8 cellular contexts compared by ENCODE assay signal in genomic region chr17:78174870-78175642, GRCh38. TPM values are rescaled to one million over a fixed set of nuclear protein-coding genes. Genes with fewer than 3 reads are reported as not detected.
A peak's percentile ranks its signal among the peaks of the same experiment; 100 is the strongest.
DNase-seq lines count a peak whose midpoint lies in the region; ATAC-seq and TF ChIP-seq lines count a peak whose summit lies in the region.

No MANE protein-coding gene starts in this region.

- H3K4me3 ChIP-seq in coronary artery: peak overlapping the region; percentile 2
- H3K4me3 ChIP-seq in neuronal stem cell (ENCODE audit: low read length in 2 of 2): no peak overlapping the region
- H3K4me3 ChIP-seq in CD4-positive, alpha-beta memory T cell (ENCODE audit: low read length in 2 of 2): no peak overlapping the region

- H4K91ac ChIP-seq in neuronal stem cell (ENCODE audit: low read depth, low read length, poor library complexity): no peak overlapping the region

- H4K8ac ChIP-seq in neuronal stem cell (ENCODE audit: low read depth, low read length): no peak overlapping the region

- H3K4me3 Mint-ChIP-seq in Calu3 (ENCODE audit: low read depth, unreplicated experiment): no peak overlapping the region
- no peak overlapping the region for H3K4me3 Mint-ChIP-seq in CD4-positive, alpha-beta memory T cell

- no peak overlapping the region for H2AFZ ChIP-seq in neuronal stem cell (ENCODE audit: low read length)

- no peaks in the 10 kb centered on the region for H3K79me1 ChIP-seq in neuronal stem cell (ENCODE audit: low read depth, low read length)

- no peak overlapping the region for H2BK12ac ChIP-seq in neuronal stem cell (ENCODE audit: low read length)

- no peaks in the 10 kb centered on the region for H3K9me3 Mint-ChIP-seq in Calu3 (ENCODE audit: low read depth, unreplicated experiment)
- H3K9me3 Mint-ChIP-seq in CD4-positive, alpha-beta memory T cell: no peaks in the 10 kb centered on the region

- peak overlapping the region; percentile 30 for H3K18ac ChIP-seq in neuronal stem cell (ENCODE audit: low read length)

- H3K4me2 ChIP-seq in neuronal stem cell (ENCODE audit: insufficient read depth, low read length, poor library complexity, severe bottlenecking): no peak overlapping the region

- no peak overlapping the region for H3K9ac ChIP-seq in neuronal stem cell (ENCODE audit: low read depth, low read length, poor library complexity)

- H3K9me3 ChIP-seq in neuronal stem cell (replicated peaks in 1 of 2; ENCODE audit: control insufficient read depth in 2 of 2, insufficient read depth in 1 of 2, low read depth in 1 of 2, low read length in 2 of 2): peaks cover 0 to 2% of the 10 kb centered on the region in 2 donors
- no peaks in the 10 kb centered on the region for H3K9me3 ChIP-seq in CD4-positive, alpha-beta memory T cell (ENCODE audit: control insufficient read depth in 1 of 2, low read length in 2 of 2)

- H2AK5ac ChIP-seq in neuronal stem cell (ENCODE audit: low read depth, low read length): no peak overlapping the region

- WGBS in neuronal stem cell (ENCODE audit: extremely low coverage in 2 of 2, insufficient read length in 2 of 2, insufficient replicate concordance in 1 of 2), 2 donors: no CpG with 5 or more reads among the region's 28 CpGs

- intact Hi-C loops in Calu3 (cut with micrococcal nuclease; ENCODE audit: unreplicated experiment): loop anchor here (2.0 kb wide), 1 partner anchor 62 kb away; no protein-coding TSS in a partner anchor
- intact Hi-C loops in CD4-positive, alpha-beta memory T cell (cut with micrococcal nuclease): no loop called here

- no peak overlapping the region for H3K4ac ChIP-seq in neuronal stem cell (ENCODE audit: low read length)

- H3K36me3 Mint-ChIP-seq in Calu3 (ENCODE audit: insufficient read depth, unreplicated experiment): peaks cover 64% of the 10 kb centered on the region
- peaks cover 0 to 26% of the 10 kb centered on the region in 2 donors for H3K36me3 Mint-ChIP-seq in CD4-positive, alpha-beta memory T cell

- H3K4me1 Mint-ChIP-seq in Calu3 (ENCODE audit: low read depth, unreplicated experiment): peaks cover 46% of the 10 kb centered on the region
- peaks cover 23 to 64% (median 48%) of the 10 kb centered on the region in 4 donors for H3K4me1 Mint-ChIP-seq in CD4-positive, alpha-beta memory T cell

- no TSS peak for BruUV-seq in Calu3 (replicated peaks; lab: Mats Ljungman, UMichigan)

- no peak for ATAC-seq in HG03442 (IDR thresholded peaks at IDR 0.05; ENCODE audit: unreplicated experiment)

- peaks cover 39 to 72% of the 10 kb centered on the region in 2 donors for H3K36me3 ChIP-seq in neuronal stem cell (replicated peaks in 1 of 2; ENCODE audit: control insufficient read depth in 2 of 2, insufficient read depth in 2 of 2, low read length in 2 of 2)
- peaks cover 4% of the 10 kb centered on the region for H3K36me3 ChIP-seq in CD4-positive, alpha-beta memory T cell (ENCODE audit: insufficient read depth, low read length)

- no peaks in the 10 kb centered on the region for H3K27me3 ChIP-seq in neuronal stem cell (ENCODE audit: control insufficient read depth in 3 of 3, insufficient read depth in 3 of 3, low read depth in 1 of 3, low read length in 3 of 3)
- no peaks in the 10 kb centered on the region for H3K27me3 ChIP-seq in CD4-positive, alpha-beta memory T cell (ENCODE audit: insufficient read depth, low read length)

- H2BK120ac ChIP-seq in neuronal stem cell (ENCODE audit: low read depth, low read length): no peak overlapping the region

- no peak overlapping the region for H2BK5ac ChIP-seq in neuronal stem cell (ENCODE audit: low read length)

- H3K14ac ChIP-seq in neuronal stem cell (ENCODE audit: low read length): no peak overlapping the region

- H3K4me1 ChIP-seq in neuronal stem cell (ENCODE audit: control insufficient read depth in 2 of 2, insufficient read depth in 1 of 2, low read depth in 1 of 2, low read length in 2 of 2): peaks cover 0 to 3% of the 10 kb centered on the region in 2 donors
- H3K4me1 ChIP-seq in CD4-positive, alpha-beta memory T cell (ENCODE audit: insufficient read depth, low read length): peaks cover 45% of the 10 kb centered on the region

- POLR2A ChIA-PET in CD4-positive, alpha-beta memory T cell (lab: Charles Lee; ENCODE audit: partially characterized antibody): interaction anchor here (1.0 to 9.1 kb wide), 6 partner anchors 36 to 61 kb away, joined by 4 to 170 read pairs (median 6); partner anchors contain the start of gene TMC8

- no peak for TF ChIP-seq CTCF in Calu3 (IDR thresholded peaks at IDR 0.05; ENCODE audit: unreplicated experiment)
- TF ChIP-seq CTCF in coronary artery (IDR thresholded peaks at IDR 0.05): no peak

- H3K27ac ChIP-seq in coronary artery: peak overlapping the region; percentile 87
- no peak overlapping the region for H3K27ac ChIP-seq in neuronal stem cell (replicated peaks; ENCODE audit: low read length)
- H3K27ac ChIP-seq in CD4-positive, alpha-beta memory T cell (ENCODE audit: low read depth, low read length): no peak overlapping the region

- CTCF ChIA-PET in Calu3 (lab: Charles Lee): interaction anchor here (0.6 to 2.2 kb wide), 11 partner anchors 11 to 168 kb away, joined by 3 to 9 read pairs (median 3); partner anchors contain the start of gene TK1
- CTCF ChIA-PET in CD4-positive, alpha-beta memory T cell (lab: Charles Lee; ENCODE audit: partially characterized antibody): interaction anchor here (0.6 to 4.8 kb wide), 14 partner anchors 11 to 203 kb away, joined by 3 to 62 read pairs (median 4); partner anchors contain the start of genes AFMID and TK1

- H3K27ac Mint-ChIP-seq in Calu3 (ENCODE audit: unreplicated experiment): peak overlapping the region; percentile 87
- H3K27ac Mint-ChIP-seq in CD4-positive, alpha-beta memory T cell: peak overlapping the region in 1 of 7 donors; percentile 55

- DNase-seq in Calu3: no peak
- peak; percentile 86 for DNase-seq in NCI-H2029 (lab: John Stamatoyannopoulos, UW)
- DNase-seq in coronary artery (ENCODE audit: low spot score): no peak
- no peak for DNase-seq in neuronal stem cell (ENCODE audit: low spot score)
- DNase-seq in COLO829 (ENCODE audit: low spot score): no peak
- no peak for DNase-seq in NCI-H2107 (lab: John Stamatoyannopoulos, UW)
- DNase-seq in CD4-positive, alpha-beta memory T cell: no peak

- H3K27me3 Mint-ChIP-seq in Calu3 (ENCODE audit: unreplicated experiment): no peaks in the 10 kb centered on the region
- no peaks in the 10 kb centered on the region for H3K27me3 Mint-ChIP-seq in CD4-positive, alpha-beta memory T cell

- H2BK15ac ChIP-seq in neuronal stem cell (ENCODE audit: low read length): no peak overlapping the region

- peak overlapping the region; percentile 67 for H3K23ac ChIP-seq in neuronal stem cell (ENCODE audit: low read depth, low read length, poor library complexity)

RNA-seq across cellular contexts. Expression of gene SYNGR2, which starts 6.7 kb away (rescaled TPM):
- 204 and 229 TPM in 2 replicates for total RNA-seq in Calu3 (2022)
- polyA plus RNA-seq in neuronal stem cell (2013, experiment 1 of 2): 16.6 TPM
- 16.6 TPM for polyA plus RNA-seq in neuronal stem cell (2013, experiment 2 of 2)
- 10 to 100 TPM; 60.3 to 61.6 TPM for total RNA-seq in CD4-positive, alpha-beta memory T cell
- polyA plus RNA-seq in CD4-positive, alpha-beta memory T cell: 100 to 1,000 TPM; 144 to 234 TPM

RNA-seq across cellular contexts. Expression of gene TK1, which starts 11.8 kb away (rescaled TPM):
- total RNA-seq in Calu3 (2022): 89.7 and 95.3 TPM in 2 replicates
- 38.3 TPM for polyA plus RNA-seq in neuronal stem cell (2013, experiment 1 of 2)
- 37.7 TPM for polyA plus RNA-seq in neuronal stem cell (2013, experiment 2 of 2)
- under 1 TPM in 1 of 2 experiments, not detected in 1; 0.55 TPM for total RNA-seq in CD4-positive, alpha-beta memory T cell
- polyA plus RNA-seq in CD4-positive, alpha-beta memory T cell: 1 to 10 TPM in 1 of 2 donors, under 1 TPM in 1; 0.88 to 1.4 TPM

RNA-seq across cellular contexts. Expression of gene AFMID, which starts 12.1 kb away (rescaled TPM):
- 28.5 and 30.8 TPM in 2 replicates for total RNA-seq in Calu3 (2022)
- 50.8 TPM for polyA plus RNA-seq in neuronal stem cell (2013, experiment 1 of 2)
- polyA plus RNA-seq in neuronal stem cell (2013, experiment 2 of 2): 52.7 TPM
- total RNA-seq in CD4-positive, alpha-beta memory T cell: 1 to 10 TPM; 3.6 to 3.8 TPM
- 1 to 10 TPM in 1 of 2 donors, not detected in 1; 2.2 TPM for polyA plus RNA-seq in CD4-positive, alpha-beta memory T cell

RNA-seq across cellular contexts. Expression of gene C17orf99, which starts 28.9 kb away (rescaled TPM):
- not detected in 2 replicates for total RNA-seq in Calu3 (2022)
- polyA plus RNA-seq in neuronal stem cell (2013, experiment 1 of 2): not detected
- polyA plus RNA-seq in neuronal stem cell (2013, experiment 2 of 2): not detected
- not detected for total RNA-seq in CD4-positive, alpha-beta memory T cell
- polyA plus RNA-seq in CD4-positive, alpha-beta memory T cell: not detected

RNA-seq across cellular contexts. Expression of gene BIRC5, which starts 39.0 kb away (rescaled TPM):
- 52.4 and 58.5 TPM in 2 replicates for total RNA-seq in Calu3 (2022)
- polyA plus RNA-seq in neuronal stem cell (2013, experiment 1 of 2): 118 TPM
- polyA plus RNA-seq in neuronal stem cell (2013, experiment 2 of 2): 125 TPM
- under 1 TPM in 1 of 2 experiments, not detected in 1; 0.32 TPM for total RNA-seq in CD4-positive, alpha-beta memory T cell
- polyA plus RNA-seq in CD4-positive, alpha-beta memory T cell: under 1 TPM in 1 of 2 donors, not detected in 1; 0.18 TPM

Comparison
In these comparisons a context has a peak if more than half of its experiments do, and no peak if none do; other contexts are left out.
1. H3K27ac ChIP-seq: peak in coronary artery (2 of 2); none in neuronal stem cell (single experiment) and CD4-positive, alpha-beta memory T cell (single experiment).
2. RNA of gene TK1, which starts 11.8 kb away (total RNA-seq): 89.7 to 95.3 TPM in Calu3; 0.55 TPM in CD4-positive, alpha-beta memory T cell; every median in the first group is over 10 times any median in the second.